In the genomic region with DNA sequence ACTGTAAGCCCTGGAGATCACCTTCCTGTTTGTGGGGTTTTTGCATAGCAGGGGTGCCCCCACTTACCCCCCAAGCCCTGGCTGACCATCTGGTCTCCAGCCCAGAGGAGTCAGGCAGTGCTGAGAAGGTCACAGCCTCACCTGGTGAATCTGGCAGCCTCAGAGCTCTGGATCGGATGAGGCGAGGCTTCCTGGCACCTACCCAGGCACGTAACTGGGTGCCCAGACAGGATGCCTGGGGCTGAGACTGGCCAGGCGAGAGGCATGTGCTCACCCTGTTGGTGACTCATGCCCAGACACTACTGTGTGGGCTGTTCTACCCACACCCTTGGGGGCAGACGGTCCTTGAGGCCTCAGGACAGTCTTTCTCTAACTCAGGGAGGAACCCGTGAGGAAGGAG, we compare ENCODE assay signal across 9 cellular contexts. TPM values are rescaled to one million over a fixed set of nuclear protein-coding genes. Genes with fewer than 3 reads are reported as not detected.
DNase-seq lines count a peak whose midpoint lies in the region; ATAC-seq, FAIRE-seq and TF ChIP-seq lines count a peak whose summit lies in the region.
"Had no signal": no experiment of that assay in that cellular context is flagged by ENCODE, and none has a peak within 500 bp of the region (broad histone marks: within the 10 kb centered on the region; RNA-seq: fewer than 3 reads in every experiment).

No MANE protein-coding gene starts in this region.

- H3K27ac ChIP-seq in right atrium auricular region (no peak overlapping the region), keratinocyte (ENCODE audit: control insufficient read depth, insufficient read depth, low read length) (peak overlapping the region; percentile 93)

- no peaks in the 10 kb centered on the region for H4K20me1 ChIP-seq in keratinocyte (ENCODE audit: control insufficient read depth, extremely low read depth, insufficient read depth, low read length)

- H3K4me1 ChIP-seq in right atrium auricular region (no peaks in the 10 kb centered on the region), keratinocyte (ENCODE audit: control insufficient read depth, extremely low read depth, insufficient read depth, low read length) (peaks cover 35% of the 10 kb centered on the region)

- intact Hi-C loops in Right ventricle myocardium inferior (cut with DNase I): no loop called here

- H2AFZ ChIP-seq in keratinocyte (ENCODE audit: control insufficient read depth, low read length): no peak overlapping the region

- H3K9me1 ChIP-seq in keratinocyte (ENCODE audit: control insufficient read depth, extremely low read depth, insufficient read depth, low read length): no peaks in the 10 kb centered on the region

- in situ Hi-C loops in astrocyte of the spinal cord (cut with HindIII; ENCODE audit: low sequenced_read_pairs): no loop called here

- H3K27me3 ChIP-seq in right atrium auricular region (no peaks in the 10 kb centered on the region), keratinocyte (ENCODE audit: control insufficient read depth, extremely low read depth, insufficient read depth, low read length) (no peaks in the 10 kb centered on the region)

- FAIRE-seq in keratinocyte (lab: Jason Lieb, UNC): peak; percentile 100

- H3K36me3 ChIP-seq in right atrium auricular region (no peaks in the 10 kb centered on the region), keratinocyte (ENCODE audit: control insufficient read depth in 2 of 2, extremely low read depth in 1 of 2, insufficient read depth in 2 of 2, low read length in 2 of 2) (no peaks in the 10 kb centered on the region)

- DNase-seq in Right ventricle myocardium inferior (ENCODE audit: missing footprints) (peak; percentile 56), right atrium auricular region (ENCODE audit: low spot score) (no peak), astrocyte of the spinal cord (ENCODE audit: low read depth, low spot score) (peak; percentile 96), keratinocyte (ENCODE audit: low read depth, low spot score) (peak; percentile 98), ureter (ENCODE audit: low spot score) (peak; percentile 91), GDM1 (lab: John Stamatoyannopoulos, UW) (no peak)
- DNase-seq in activated CD8-positive, alpha-beta memory T cell treated with anti-CD3 and anti-CD28 coated beads, Interleukin-2, amount 50 U/mL, for 4 hours: no peak

- dilution Hi-C loops in keratinocyte (cut with MboI; ENCODE audit: extremely low pct_ligation_motif_present, low sequenced_read_pairs): no loop called here

- H3K9me3 ChIP-seq in right atrium auricular region (no peaks in the 10 kb centered on the region), keratinocyte (ENCODE audit: control insufficient read depth, low read depth, low read length) (no peaks in the 10 kb centered on the region)

- no peaks in the 10 kb centered on the region for H3K79me2 ChIP-seq in keratinocyte (ENCODE audit: control insufficient read depth, insufficient read depth, low read length)

- TF ChIP-seq CTCF in right atrium auricular region (IDR thresholded peaks at IDR 0.05) (no peak), astrocyte of the spinal cord (IDR thresholded peaks at IDR 0.05; ENCODE audit: low read depth, low read length) (no peak), keratinocyte (optimal IDR thresholded peaks at IDR 0.05 in 1 of 3, IDR thresholded peaks at IDR 0.05 in 1 of 3, conservative IDR thresholded peaks at IDR 0.05 in 1 of 3; ENCODE audit: extremely low read depth in 1 of 3, insufficient read depth in 2 of 3, low read length in 3 of 3) (no peak)

- H3K4me3 ChIP-seq in right atrium auricular region (no peak overlapping the region), astrocyte of the spinal cord (ENCODE audit: low read depth, low read length) (no peak overlapping the region), keratinocyte (ENCODE audit: control insufficient read depth in 2 of 3, extremely low read depth in 1 of 3, insufficient read depth in 2 of 3, low read depth in 1 of 3, low read length in 3 of 3) (peak overlapping the region in 1 of 3 experiments; percentile 36)
- H3K4me3 ChIP-seq: K562 had no signal

- peak overlapping the region; percentile 74 for H3K4me2 ChIP-seq in keratinocyte (ENCODE audit: control insufficient read depth, extremely low read depth, insufficient read depth, low read depth, low read length)

- H3K9ac ChIP-seq in keratinocyte (ENCODE audit: control insufficient read depth, extremely low read depth, insufficient read depth, low read length): peak overlapping the region; percentile 70

- ATAC-seq in Right ventricle myocardium inferior: peak; percentile 51
- no peak for ATAC-seq in HG03469 (IDR thresholded peaks at IDR 0.05; ENCODE audit: unreplicated experiment)
- ATAC-seq: K562 had no signal

RNA-seq across cellular contexts. Expression of a gene that starts 15.2 kb away (rescaled TPM):
- total RNA-seq in Right ventricle myocardium inferior (not detected), right atrium auricular region (not detected), ureter (65.3 TPM)
- 4.2 to 6.1 TPM (median 5.2 TPM) in 3 replicates for polyA plus RNA-seq in keratinocyte
- polyA plus RNA-seq in keratinocyte (2011; ENCODE audit: low read depth): 0.30 TPM
- 2.7 and 3.6 TPM in 2 replicates for polyA plus RNA-seq in keratinocyte (2011; cell fraction: cytosol; rRNA removed)
- polyA plus RNA-seq in keratinocyte (2011; cell fraction: nucleus; rRNA removed): 5.7 and 7.7 TPM in 2 replicates
- 0.72 and 5.7 TPM in 2 replicates for polyA plus RNA-seq in keratinocyte (2012; ENCODE audit: low replicate concordance)
- 7.2 to 13.8 TPM (median 9.6 TPM) in 3 replicates for polyA minus RNA-seq in keratinocyte
- polyA minus RNA-seq in keratinocyte (2011; cell fraction: cytosol; rRNA and poly(A)+ RNA removed): 5.4 TPM
- polyA minus RNA-seq in keratinocyte (2011; cell fraction: nucleus; rRNA and poly(A)+ RNA removed): 3.7 and 5.0 TPM in 2 replicates
- total RNA-seq: K562 had no signal
- polyA plus RNA-seq: K562 had no signal

RNA-seq across cellular contexts. Expression of a gene that starts 28.7 kb away (rescaled TPM):
- total RNA-seq in Right ventricle myocardium inferior (not detected), right atrium auricular region (not detected), ureter (0.86 TPM)
- polyA plus RNA-seq in keratinocyte: 0.96 to 2.1 TPM (median 1.0 TPM) in 3 replicates
- polyA plus RNA-seq in keratinocyte (2011; ENCODE audit: low read depth): 1.8 TPM
- 0.49 and 0.83 TPM in 2 replicates for polyA plus RNA-seq in keratinocyte (2011; cell fraction: cytosol; rRNA removed)
- polyA plus RNA-seq in keratinocyte (2011; cell fraction: nucleus; rRNA removed): 4.8 and 6.3 TPM in 2 replicates
- 0.77 and 9.9 TPM in 2 replicates for polyA plus RNA-seq in keratinocyte (2012; ENCODE audit: low replicate concordance)
- polyA minus RNA-seq in keratinocyte: 0.72 to 1.5 TPM (median 0.96 TPM) in 3 replicates
- not detected for polyA minus RNA-seq in keratinocyte (2011; cell fraction: cytosol; rRNA and poly(A)+ RNA removed)
- 1.3 and 4.0 TPM in 2 replicates for polyA minus RNA-seq in keratinocyte (2011; cell fraction: nucleus; rRNA and poly(A)+ RNA removed)
- total RNA-seq: K562 had no signal
- polyA plus RNA-seq: K562 had no signal

Comparison
In these comparisons a context has a peak if more than half of its experiments do, and no peak if none do; other contexts are left out.
1. DNase-seq: peak in Right ventricle myocardium inferior (single experiment), astrocyte of the spinal cord (single experiment), keratinocyte (single experiment) and ureter (single experiment); none in right atrium auricular region (single experiment), activated CD8-positive, alpha-beta memory T cell treated with anti-CD3 and anti-CD28 coated beads, Interleukin-2, amount 50 U/mL, for 4 hours (single experiment) and GDM1 (single experiment).
2. RNA of a gene that starts 15.2 kb away (total RNA-seq): 65.3 TPM in ureter (single experiment); not detected in Right ventricle myocardium inferior (single experiment) and not detected in right atrium auricular region; every median in the first group is over 10 times any median in the second.